ENCODE assay signal across 23 cellular contexts in the genomic region with DNA sequence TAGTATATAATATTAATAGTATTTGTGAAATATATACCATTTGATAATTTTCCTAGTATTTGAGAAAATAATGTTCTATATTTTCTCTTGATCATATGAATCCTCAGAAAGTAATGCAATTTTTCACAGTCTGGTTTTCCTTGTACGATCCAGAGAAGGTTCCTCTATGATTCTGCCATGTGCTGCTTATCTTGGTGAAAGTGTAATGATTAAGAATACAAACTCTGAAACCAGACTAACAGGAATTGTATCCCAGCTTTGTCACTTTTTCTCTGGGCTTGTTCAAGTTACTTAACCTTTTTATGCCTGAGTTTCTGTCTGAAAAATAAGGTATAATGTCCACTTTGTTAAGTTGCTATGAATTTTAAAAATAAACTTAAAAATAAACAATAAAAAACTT.
DNase-seq lines count a peak whose midpoint lies in the region; ATAC-seq and TF ChIP-seq lines count a peak whose summit lies in the region.
"Had no signal": no experiment of that assay in that cellular context is flagged by ENCODE, and none has a peak within 500 bp of the region (broad histone marks: within the 10 kb centered on the region; RNA-seq: fewer than 3 reads in every experiment).

No MANE protein-coding gene starts in this region.

- H3K36me3 Mint-ChIP-seq in endodermal cell (ENCODE audit: low read depth), result no peaks in the 10 kb centered on the region
- H3K36me3 Mint-ChIP-seq in activated CD4-positive, alpha-beta T cell treated with anti-CD3 and anti-CD28 coated beads, Interleukin-2, amount 10 ng/mL, durations not matched to agents 7 days and 5 days (ENCODE audit: low read depth), result no peaks in the 10 kb centered on the region
- H3K36me3 Mint-ChIP-seq: CD14-positive monocyte; CD4-positive, alpha-beta memory T cell; CD4-positive, CD25-positive, alpha-beta regulatory T cell; CD8-positive, alpha-beta memory T cell had no signal

- no peak overlapping the region for H3K27ac Mint-ChIP-seq in endodermal cell
- no peak overlapping the region for H3K27ac Mint-ChIP-seq in activated CD4-positive, alpha-beta T cell treated with anti-CD3 and anti-CD28 coated beads, Interleukin-2, amount 10 ng/mL, durations not matched to agents 7 days and 5 days
- H3K27ac Mint-ChIP-seq: CD14-positive monocyte; CD4-positive, alpha-beta memory T cell; CD4-positive, CD25-positive, alpha-beta regulatory T cell; CD8-positive, alpha-beta memory T cell had no signal

- POLR2A ChIA-PET in activated CD4-positive, alpha-beta T cell treated with anti-CD3 and anti-CD28 coated beads, Interleukin-2, amount 10 ng/mL, durations not matched to agents 7 days and 5 days (lab: Charles Lee), result no interaction called here

- CTCF ChIA-PET in activated CD4-positive, alpha-beta T cell treated with anti-CD3 and anti-CD28 coated beads, Interleukin-2, amount 10 ng/mL, durations not matched to agents 7 days and 5 days (lab: Charles Lee), result no interaction called here

- no peak overlapping the region for H3K9ac ChIP-seq in endodermal cell (ENCODE audit: extremely low read depth, low read length, poor library complexity, severe bottlenecking)
- H3K9ac ChIP-seq: BLaER1 had no signal

- peak; percentile 98 for ATAC-seq in body of pancreas
- ATAC-seq: GM12878 had no signal

- no peaks in the 10 kb centered on the region for H3K27me3 ChIP-seq in body of pancreas
- H3K27me3 ChIP-seq in endodermal cell (ENCODE audit: control insufficient read depth, insufficient read depth, low read length, poor library complexity, severe bottlenecking), result no peaks in the 10 kb centered on the region
- H3K27me3 ChIP-seq: BE2C, BLaER1 had no signal

- peaks cover 28% of the 10 kb centered on the region for H3K4me1 ChIP-seq in body of pancreas
- H3K4me1 ChIP-seq in endodermal cell (ENCODE audit: control insufficient read depth, insufficient read depth, low read length), result no peaks in the 10 kb centered on the region
- H3K4me1 ChIP-seq: BE2C, BLaER1 had no signal

- no peaks in the 10 kb centered on the region for H3K27me3 Mint-ChIP-seq in endodermal cell (ENCODE audit: insufficient read depth)
- no peaks in the 10 kb centered on the region for H3K27me3 Mint-ChIP-seq in activated CD4-positive, alpha-beta T cell treated with anti-CD3 and anti-CD28 coated beads, Interleukin-2, amount 10 ng/mL, durations not matched to agents 7 days and 5 days
- H3K27me3 Mint-ChIP-seq: CD4-positive, alpha-beta memory T cell; CD4-positive, CD25-positive, alpha-beta regulatory T cell; CD8-positive, alpha-beta memory T cell had no signal

- H3K4me3 Mint-ChIP-seq in endodermal cell, result no peak overlapping the region
- H3K4me3 Mint-ChIP-seq in activated CD4-positive, alpha-beta T cell treated with anti-CD3 and anti-CD28 coated beads, Interleukin-2, amount 10 ng/mL, durations not matched to agents 7 days and 5 days, result no peak overlapping the region
- H3K4me3 Mint-ChIP-seq: CD14-positive monocyte; CD4-positive, alpha-beta memory T cell; CD4-positive, CD25-positive, alpha-beta regulatory T cell; CD8-positive, alpha-beta memory T cell had no signal

- no peak for TF ChIP-seq CTCF in body of pancreas (IDR thresholded peaks at IDR 0.05)
- no peak for TF ChIP-seq CTCF in epithelial cell of esophagus (IDR thresholded peaks at IDR 0.05; ENCODE audit: insufficient read depth, low read depth, low read length, missing control alignments)
- TF ChIP-seq CTCF in endodermal cell (conservative IDR thresholded peaks at IDR 0.05), result no peak

- no peaks in the 10 kb centered on the region for H3K36me3 ChIP-seq in body of pancreas (replicated peaks in 1 of 2; ENCODE audit: insufficient read depth in 1 of 2, low read depth in 2 of 2)
- no peaks in the 10 kb centered on the region for H3K36me3 ChIP-seq in endodermal cell (ENCODE audit: control insufficient read depth, insufficient read depth, low read length)
- H3K36me3 ChIP-seq: BE2C, BLaER1 had no signal

- no peak for TF ChIP-seq POLR2A in body of pancreas (IDR thresholded peaks at IDR 0.05)

- H3K9me3 ChIP-seq in body of pancreas (no peaks in the 10 kb centered on the region), endodermal cell (ENCODE audit: control insufficient read depth, low read length) (no peaks in the 10 kb centered on the region)
- H3K9me3 ChIP-seq: BE2C, BLaER1 had no signal

- H3K4me3 ChIP-seq in body of pancreas (no peak overlapping the region), epithelial cell of esophagus (ENCODE audit: low read length) (no peak overlapping the region), endodermal cell (ENCODE audit: low read length) (no peak overlapping the region)
- H3K4me3 ChIP-seq: BLaER1, GM12878 had no signal

- H3K27ac ChIP-seq in body of pancreas, result peak overlapping the region in 3 of 4 donors; percentile 32 to 55 (median 35)
- H3K27ac ChIP-seq in endodermal cell (ENCODE audit: low read depth, low read length), result no peak overlapping the region
- H3K27ac ChIP-seq: BLaER1 had no signal

- intact Hi-C loops in body of pancreas (cut with DNase I), result no loop called here

- H3K4me1 Mint-ChIP-seq in endodermal cell, result peaks cover 4% of the 10 kb centered on the region
- H3K4me1 Mint-ChIP-seq in activated CD4-positive, alpha-beta T cell treated with anti-CD3 and anti-CD28 coated beads, Interleukin-2, amount 10 ng/mL, durations not matched to agents 7 days and 5 days, result no peaks in the 10 kb centered on the region
- H3K4me1 Mint-ChIP-seq: CD14-positive monocyte; CD4-positive, alpha-beta memory T cell; CD4-positive, CD25-positive, alpha-beta regulatory T cell; CD8-positive, alpha-beta memory T cell had no signal

- no peaks in the 10 kb centered on the region for H3K9me3 Mint-ChIP-seq in endodermal cell
- no peaks in the 10 kb centered on the region for H3K9me3 Mint-ChIP-seq in activated CD4-positive, alpha-beta T cell treated with anti-CD3 and anti-CD28 coated beads, Interleukin-2, amount 10 ng/mL, durations not matched to agents 7 days and 5 days

- WGBS in body of pancreas, 2 donors, result 3 to 10% methylated on average over 1 of the region's 1 CpG
- 90% methylated on average over 1 of the region's 1 CpG; no CpG with 5 or more reads in 1 of the 2 experiments for WGBS in endodermal cell (ENCODE audit: insufficient coverage in 1 of 2, insufficient read length in 1 of 2), 2 experiments

- DNase-seq in body of pancreas, result peak in 1 of 4 donors; percentile 16
- DNase-seq in epithelial cell of esophagus (ENCODE audit: low read depth), result peak; percentile 9
- no peak for DNase-seq in occipital lobe (lab: John Stamatoyannopoulos, UW)
- DNase-seq in endodermal cell, result no peak
- DNase-seq in activated CD4-positive, alpha-beta T cell treated with anti-CD3 and anti-CD28 coated beads, Interleukin-2, amount 10 ng/mL, durations not matched to agents 7 days and 5 days, result no peak
- DNase-seq: 8988T; ACHN; BE2C; C1 segment of cervical spinal cord; CD4-positive, alpha-beta memory T cell; CD4-positive, CD25-positive, alpha-beta regulatory T cell; CD8-positive, alpha-beta memory T cell; COR-L47; DMS 273 treated with DMSO at 0.1 percent for 48 hours; DMS153; DMS53; DMS79; DND-41; EL; GDM1 had no signal
